Comparison of ENCODE assay signal across 8 cellular contexts in the genomic region with DNA sequence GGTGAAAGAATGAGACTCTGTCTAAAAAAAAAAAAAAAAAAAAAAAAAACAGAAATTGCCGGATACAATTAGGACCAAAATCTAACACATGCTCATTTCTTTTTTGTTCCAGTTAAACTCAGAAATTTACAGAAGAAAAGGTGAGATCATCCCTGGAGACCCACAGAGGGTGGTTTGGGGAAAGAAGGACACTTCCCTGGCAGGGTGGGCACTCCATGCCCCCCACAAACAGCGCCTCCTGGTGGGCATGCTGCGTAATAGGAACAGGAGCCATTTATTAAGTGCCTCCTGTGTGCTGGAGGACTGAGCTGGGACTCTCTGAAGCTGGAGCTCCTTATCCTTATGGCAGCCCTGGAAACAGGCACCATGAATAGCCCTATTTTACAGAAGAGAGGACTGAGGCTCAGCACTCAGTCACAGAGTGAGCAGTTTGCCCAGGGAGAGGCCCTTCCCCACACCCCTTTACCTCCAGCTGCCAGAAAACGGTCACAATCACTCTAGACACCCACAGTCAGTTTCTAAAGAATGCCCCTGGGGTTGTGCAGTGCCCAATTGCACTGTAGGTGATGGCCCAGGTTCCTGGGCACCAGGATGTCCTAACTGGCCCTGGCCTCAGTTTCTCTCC. TPM values are rescaled to one million over a fixed set of nuclear protein-coding genes. Genes with fewer than 3 reads are reported as not detected.
DNase-seq lines count a peak whose midpoint lies in the region; ATAC-seq, FAIRE-seq and TF ChIP-seq lines count a peak whose summit lies in the region.

No MANE protein-coding gene starts in this region.

- H3K9me2 ChIP-seq in Loucy (replicated peaks; ENCODE audit: low read depth, low read length), result no peaks in the 10 kb centered on the region

- H3K4me2 ChIP-seq in Loucy (ENCODE audit: low read depth, low read length, poor library complexity, severe bottlenecking), result no peak overlapping the region
- H3K4me2 ChIP-seq in K562 (ENCODE audit: insufficient read depth, low read length), result no peak overlapping the region

- H3K79me2 ChIP-seq in Loucy (ENCODE audit: insufficient read depth, low read length), result no peaks in the 10 kb centered on the region
- H3K79me2 ChIP-seq in K562 (ENCODE audit: control insufficient read depth, insufficient read depth, low read length), result no peaks in the 10 kb centered on the region

- WGBS in K562 (ENCODE audit: insufficient coverage, low coverage, missing lambda C conversion rate), result 42% methylated on average over 4 of the region's 4 CpGs

- CTCF ChIA-PET in K562 (lab: Yijun Ruan, JAX; ENCODE audit: low intra/inter-chr PET ratio), result no interaction called here

- H3K9me3 ChIP-seq in Loucy (ENCODE audit: insufficient read depth, low read depth, low read length), result no peaks in the 10 kb centered on the region
- no peaks in the 10 kb centered on the region for H3K9me3 ChIP-seq in K562 (replicated peaks; ENCODE audit: control insufficient read depth, insufficient read depth, low read depth, low read length)

- no peaks in the 10 kb centered on the region for H3K9me3 Mint-ChIP-seq in nephron progenitor cell

- peak; percentile 83 for FAIRE-seq in K562 (lab: Jason Lieb, UNC)
- no peak for FAIRE-seq in GM12891 (lab: Jason Lieb, UNC)

- BruUV-seq in K562 (replicated peaks; lab: Mats Ljungman, UMichigan), result no TSS peak

- DNase-seq in ELR (ENCODE audit: low read depth) (peak; percentile 63), K562 (ENCODE audit: extremely low read depth in 1 of 4, low spot score in 3 of 4) (peak; percentile 53 to 73 (median 66)), nephron progenitor cell (peak; percentile 59), GM12891 (ENCODE audit: insufficient read length, low spot score) (no peak), A172 (ENCODE audit: low spot score) (no peak), HuH-7 (ENCODE audit: low spot score) (no peak)

- POLR2A ChIA-PET in K562 (lab: Yijun Ruan, JAX), result interaction anchor here (0.5 to 1.0 kb wide), 5 partner anchors 12 to 184 kb away, joined by 3 read pairs; no protein-coding TSS in a partner anchor

- H3K9me1 ChIP-seq in K562 (ENCODE audit: control insufficient read depth, insufficient read depth, low read length), result no peaks in the 10 kb centered on the region

- no peaks in the 10 kb centered on the region for H4K20me1 ChIP-seq in Loucy (ENCODE audit: insufficient read depth, low read length, poor library complexity, severe bottlenecking)
- H4K20me1 ChIP-seq in K562 (replicated peaks; ENCODE audit: control insufficient read depth, insufficient read depth, low read length), result no peaks in the 10 kb centered on the region

- H2AFZ ChIP-seq in Loucy (ENCODE audit: low read length) (peak overlapping the region; percentile 78), K562 (ENCODE audit: low read depth, low read length) (peak overlapping the region; percentile 45)

- in situ Hi-C loops in K562 (cut with MboI), result no loop called here

- H3K4me3 Mint-ChIP-seq in nephron progenitor cell, result no peak overlapping the region

- H3F3A ChIP-seq in Loucy (ENCODE audit: low read depth), result no peaks in the 10 kb centered on the region

- peaks cover 10% of the 10 kb centered on the region for H3K4me1 Mint-ChIP-seq in nephron progenitor cell

- ATAC-seq in K562, result peak; percentile 73
- no peak for ATAC-seq in GM21360 (IDR thresholded peaks at IDR 0.05; ENCODE audit: unreplicated experiment)

- H3K27ac ChIP-seq in K562 (ENCODE audit: extremely low read depth, low read depth, low read length), result no peak overlapping the region

- no peaks in the 10 kb centered on the region for H3K36me3 ChIP-seq in Loucy (ENCODE audit: insufficient read depth, low read length)
- no peaks in the 10 kb centered on the region for H3K36me3 ChIP-seq in K562 (ENCODE audit: control insufficient read depth, insufficient read depth, low read length)

- no peaks in the 10 kb centered on the region for H3K27me3 ChIP-seq in Loucy (ENCODE audit: insufficient read depth, low read length, poor library complexity, severe bottlenecking)
- no peaks in the 10 kb centered on the region for H3K27me3 ChIP-seq in K562 (ENCODE audit: control insufficient read depth in 2 of 2, insufficient read depth in 2 of 2, low read length in 2 of 2)

- H3K36me3 Mint-ChIP-seq in nephron progenitor cell (ENCODE audit: low read depth), result no peaks in the 10 kb centered on the region

- H3K27me3 Mint-ChIP-seq in nephron progenitor cell (ENCODE audit: low read depth, poor library complexity), result peaks cover 3% of the 10 kb centered on the region

- H3K27ac Mint-ChIP-seq in nephron progenitor cell, result no peak overlapping the region

- no peak for TF ChIP-seq POLR2A in K562 (conservative IDR thresholded peaks at IDR 0.05)
- no peak for TF ChIP-seq POLR2A in GM12891 (IDR thresholded peaks at IDR 0.05; ENCODE audit: low read depth, low read length)

- H3K9ac ChIP-seq in Loucy (ENCODE audit: low read depth, low read length, poor library complexity, severe bottlenecking) (no peak overlapping the region), K562 (ENCODE audit: insufficient read depth in 1 of 2, low read depth in 2 of 2, low read length in 2 of 2) (peak overlapping the region in 1 of 2 experiments; percentile 23; a peak in 1 of 4 replicates)

- TF ChIP-seq EP300 in K562 (IDR thresholded peaks at IDR 0.05; ENCODE audit: low read length), result no peak

- TF ChIP-seq RAD21 in K562 (CRISPR knock-in tag; conservative IDR thresholded peaks at IDR 0.05 in 1 of 2, IDR thresholded peaks at IDR 0.05 in 1 of 2), result peak; percentile 46 to 75

- H3K4me1 ChIP-seq in Loucy (ENCODE audit: insufficient read depth, low read length, poor library complexity, severe bottlenecking), result no peaks in the 10 kb centered on the region
- H3K4me1 ChIP-seq in K562 (replicated peaks in 1 of 2; ENCODE audit: control insufficient read depth in 2 of 2, insufficient read depth in 2 of 2, low read length in 2 of 2), result peaks cover 9 to 16% of the 10 kb centered on the region in 2 experiments; a peak in 4 of 5 replicates

- peak; percentile 98 for TF ChIP-seq CTCF in Loucy (conservative IDR thresholded peaks at IDR 0.05; ENCODE audit: low read length)
- TF ChIP-seq CTCF in K562 (IDR thresholded peaks at IDR 0.05 in 2 of 3, conservative IDR thresholded peaks at IDR 0.05 in 1 of 3; ENCODE audit: insufficient read depth in 2 of 3, low read depth in 1 of 3, low read length in 3 of 3), result peak; percentile 87 to 99 (median 89)
- peak; percentile 77 for TF ChIP-seq CTCF in nephron progenitor cell (IDR thresholded peaks at IDR 0.05)

- intact Hi-C loops in K562 (cut with micrococcal nuclease), result no loop called here

- H3K4me3 ChIP-seq in Loucy (ENCODE audit: low read length, poor library complexity, severe bottlenecking) (no peak overlapping the region), K562 (no peak overlapping the region)

RNA-seq across cellular contexts. Expression of a gene that starts 10.1 kb away (rescaled TPM):
- total RNA-seq in K562 (2011; cell fraction: chromatin; rRNA removed; ENCODE audit: low replicate concordance), result 0.83 TPM in 1 of 2 replicates, not detected in the other
- 0.50 TPM in 1 of 2 replicates, not detected in the other for total RNA-seq in K562 (2011; cell fraction: nucleolus; rRNA removed)
- total RNA-seq in K562 (2011; cell fraction: nucleoplasm; rRNA removed), result not detected in 2 replicates
- 0.16 TPM in 1 of 2 replicates, not detected in the other for total RNA-seq in K562 (2014; rRNA removed)
- not detected in 2 replicates for total RNA-seq in K562 (2014; rRNA removed; fragmentation: Illumina TruSeq; extraction: Trizol)
- total RNA-seq in K562 (2015; rRNA removed; fragmentation: Illumina TruSeq; extraction: Trizol), result not detected in 2 replicates
- 0.18 and 0.29 TPM in 2 replicates for total RNA-seq in K562 (2021)
- 0.14 and 0.31 TPM in 2 replicates for polyA plus RNA-seq in K562 (2011; rRNA removed)
- 0.19 and 0.22 TPM in 2 replicates for polyA plus RNA-seq in K562 (2011; cell fraction: cytosol; rRNA removed)
- polyA plus RNA-seq in K562 (2011; cell fraction: nucleus; rRNA removed), result 0.10 and 0.34 TPM in 2 replicates
- 0.27 and 0.40 TPM in 2 replicates for polyA plus RNA-seq in K562 (2012)
- polyA plus RNA-seq in K562 (2014; fragmentation: Illumina TruSeq; extraction: Trizol), result not detected in 2 replicates
- polyA plus RNA-seq in K562 (2014; fragmentation: Nextera tagmentation; extraction: Ambion mirVana), result not detected
- 0.53 TPM in 1 of 2 replicates, not detected in the other for polyA plus RNA-seq in K562 (2014; rRNA removed)
- polyA minus RNA-seq in K562 (2011; rRNA and poly(A)+ RNA removed), result not detected in 2 replicates
- not detected in 2 replicates for polyA minus RNA-seq in K562 (2011; cell fraction: cytosol; rRNA and poly(A)+ RNA removed)
- 0.27 and 0.56 TPM in 2 replicates for polyA minus RNA-seq in K562 (2011; cell fraction: nucleus; rRNA and poly(A)+ RNA removed)
- polyA plus RNA-seq in GM12891 (2012; ENCODE audit: low read depth, missing spikeins), result 5.8 TPM
- 0.22 and 1.5 TPM in 2 replicates for total RNA-seq in A172 (2014; rRNA removed; shearing (Covaris generic))

RNA-seq across cellular contexts. Expression of a gene that starts 13.0 kb away (rescaled TPM):
- 50.4 and 92.7 TPM in 2 replicates for total RNA-seq in K562 (2011; cell fraction: chromatin; rRNA removed; ENCODE audit: low replicate concordance)
- 57.5 and 60.4 TPM in 2 replicates for total RNA-seq in K562 (2011; cell fraction: nucleolus; rRNA removed)
- 52.4 and 52.6 TPM in 2 replicates for total RNA-seq in K562 (2011; cell fraction: nucleoplasm; rRNA removed)
- total RNA-seq in K562 (2014; rRNA removed), result 31.9 and 41.8 TPM in 2 replicates
- 14.1 and 18.6 TPM in 2 replicates for total RNA-seq in K562 (2014; rRNA removed; fragmentation: Illumina TruSeq; extraction: Trizol)
- 25.2 and 27.1 TPM in 2 replicates for total RNA-seq in K562 (2015; rRNA removed; fragmentation: Illumina TruSeq; extraction: Trizol)
- total RNA-seq in K562 (2021), result 86.0 and 86.3 TPM in 2 replicates
- 29.7 and 54.8 TPM in 2 replicates for polyA plus RNA-seq in K562 (2011; rRNA removed)
- 39.1 and 73.7 TPM in 2 replicates for polyA plus RNA-seq in K562 (2011; cell fraction: cytosol; rRNA removed)
- 61.7 and 77.2 TPM in 2 replicates for polyA plus RNA-seq in K562 (2011; cell fraction: nucleus; rRNA removed)
- polyA plus RNA-seq in K562 (2012), result 54.2 and 71.7 TPM in 2 replicates
- polyA plus RNA-seq in K562 (2014; fragmentation: Illumina TruSeq; extraction: Trizol), result 59.8 and 73.9 TPM in 2 replicates
- under 1 TPM; 0.36 to 0.65 TPM for polyA plus RNA-seq in K562 (2014; fragmentation: Nextera tagmentation; extraction: Ambion mirVana)
- polyA plus RNA-seq in K562 (2014; rRNA removed), result 49.1 and 56.5 TPM in 2 replicates
- polyA minus RNA-seq in K562 (2011; rRNA and poly(A)+ RNA removed), result 20.6 and 23.7 TPM in 2 replicates
- 32.6 and 45.6 TPM in 2 replicates for polyA minus RNA-seq in K562 (2011; cell fraction: cytosol; rRNA and poly(A)+ RNA removed)
- polyA minus RNA-seq in K562 (2011; cell fraction: nucleus; rRNA and poly(A)+ RNA removed), result 13.1 and 18.4 TPM in 2 replicates
- 55.0 TPM for polyA plus RNA-seq in GM12891 (2012; ENCODE audit: low read depth, missing spikeins)
- total RNA-seq in A172 (2014; rRNA removed; shearing (Covaris generic)), result 46.6 and 53.0 TPM in 2 replicates

RNA-seq across cellular contexts. Expression of a gene that starts 22.3 kb away (rescaled TPM):
- 12.5 and 36.8 TPM in 2 replicates for total RNA-seq in K562 (2011; cell fraction: chromatin; rRNA removed; ENCODE audit: low replicate concordance)
- total RNA-seq in K562 (2011; cell fraction: nucleolus; rRNA removed), result 63.2 and 77.4 TPM in 2 replicates
- 32.4 and 49.3 TPM in 2 replicates for total RNA-seq in K562 (2011; cell fraction: nucleoplasm; rRNA removed)
- total RNA-seq in K562 (2014; rRNA removed) (28.1 and 34.4 TPM in 2 replicates), K562 (2014; rRNA removed; fragmentation: Illumina TruSeq; extraction: Trizol) (7.4 and 8.0 TPM in 2 replicates), K562 (2015; rRNA removed; fragmentation: Illumina TruSeq; extraction: Trizol) (22.7 and 23.5 TPM in 2 replicates), K562 (2021) (25.5 and 28.2 TPM in 2 replicates)
- polyA plus RNA-seq in K562 (2011; rRNA removed) (26.1 and 27.9 TPM in 2 replicates), K562 (2014; fragmentation: Illumina TruSeq; extraction: Trizol) (9.6 and 18.6 TPM in 2 replicates), K562 (2014; fragmentation: Nextera tagmentation; extraction: Ambion mirVana) (1 to 10 TPM in 1 of 2 experiments, under 1 TPM in 1; 0.86 to 5.9 TPM), K562 (2014; rRNA removed) (29.3 and 30.2 TPM in 2 replicates)
- polyA plus RNA-seq in K562 (2011; cell fraction: cytosol; rRNA removed), result 33.2 and 47.1 TPM in 2 replicates
- 10.9 and 12.8 TPM in 2 replicates for polyA plus RNA-seq in K562 (2011; cell fraction: nucleus; rRNA removed)
- polyA plus RNA-seq in K562 (2012), result 28.9 and 42.7 TPM in 2 replicates
- 11.8 and 20.7 TPM in 2 replicates for polyA minus RNA-seq in K562 (2011; rRNA and poly(A)+ RNA removed)
- polyA minus RNA-seq in K562 (2011; cell fraction: cytosol; rRNA and poly(A)+ RNA removed), result 14.7 and 14.8 TPM in 2 replicates
- polyA minus RNA-seq in K562 (2011; cell fraction: nucleus; rRNA and poly(A)+ RNA removed), result 4.3 and 6.6 TPM in 2 replicates
- polyA plus RNA-seq in GM12891 (2012; ENCODE audit: low read depth, missing spikeins), result 12.4 TPM
- 53.2 and 75.7 TPM in 2 replicates for total RNA-seq in A172 (2014; rRNA removed; shearing (Covaris generic))

Comparison
In these comparisons a context has a peak if more than half of its experiments do, and no peak if none do; other contexts are left out.
1. DNase-seq: peak in ELR (single experiment), K562 (4 of 4) and nephron progenitor cell (single experiment); none in GM12891 (single experiment), A172 (single experiment) and HuH-7 (single experiment).
2. Peak in every context shown above with its lines, with median percentiles within 50 percentile points of each other: CTCF ChIP-seq.